16 cellular contexts compared by ENCODE assay signal in the genomic region with DNA sequence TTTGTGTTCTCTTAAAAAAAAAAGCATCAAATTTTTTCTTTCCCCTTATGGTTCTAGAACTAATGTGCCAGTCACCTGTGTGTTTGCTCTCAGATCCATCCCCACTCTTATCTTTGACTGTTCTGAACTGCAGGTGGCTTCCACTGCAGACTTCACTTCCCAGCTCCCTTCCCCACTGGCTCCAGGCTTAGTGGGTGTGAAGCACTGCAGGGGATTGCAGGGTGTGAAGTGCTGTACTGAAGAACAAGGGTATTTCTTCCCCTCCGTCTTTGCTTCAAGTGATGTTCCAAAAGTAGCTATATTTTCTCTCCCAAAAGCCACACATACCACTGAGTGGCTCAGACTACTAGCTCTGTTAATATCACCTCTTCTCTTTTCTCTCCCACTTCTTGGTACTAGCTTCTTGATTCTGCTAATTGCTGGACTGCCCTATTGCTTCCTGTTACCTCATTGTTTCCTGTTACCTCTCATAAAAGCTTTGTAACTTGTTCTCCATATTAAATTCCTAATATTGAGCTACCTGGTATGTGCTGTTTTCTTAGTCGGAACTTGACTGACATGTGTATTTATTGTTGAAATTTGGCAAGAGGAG.
"Had no signal": no experiment of that assay in that cellular context is flagged by ENCODE, and none has a peak within 500 bp of the region (broad histone marks: within the 10 kb centered on the region; RNA-seq: fewer than 3 reads in every experiment).

No MANE protein-coding gene starts in this region.

- DNase-seq: activated CD4-positive, alpha-beta T cell treated with anti-CD3 and anti-CD28 coated beads, Interleukin-2, amount 50 U/mL, for 1 hour; activated naive CD4-positive, alpha-beta T cell treated with anti-CD3 and anti-CD28 coated beads, Interleukin-2, amount 50 U/mL, for 16 hours; activated T-cell treated with anti-CD3 and anti-CD28 coated beads for 4 hours; left cardiac atrium; natural killer cell; posterior cingulate gyrus; spleen; stimulated activated CD4-positive, alpha-beta T cell treated with anti-CD3 and anti-CD28 coated beads, Interleukin-1b, Interleukin-23, amount 100 ng/mL, for 48 hours; stimulated activated naive CD4-positive, alpha-beta T cell had no signal

- H3K27me3 Mint-ChIP-seq: activated T-helper 17 cell treated with anti-CD3 and anti-CD28 coated beads, Interleukin-2, amount 50 U/mL, for 72 hours; brain; type B pancreatic cell had no signal

- H3K27ac ChIP-seq: foreskin keratinocyte, suprapubic skin had no signal

- H3K36me3 Mint-ChIP-seq: brain, natural killer cell, type B pancreatic cell had no signal

- H3K9me3 ChIP-seq: right atrium auricular region, suprapubic skin had no signal

- H3K27ac Mint-ChIP-seq: activated T-helper 17 cell treated with anti-CD3 and anti-CD28 coated beads, Interleukin-2, amount 50 U/mL, for 72 hours; brain; natural killer cell; type B pancreatic cell had no signal

- ATAC-seq: activated T-helper 17 cell treated with anti-CD3 and anti-CD28 coated beads, Interleukin-2, amount 50 U/mL, for 72 hours; natural killer cell had no signal

- H3K4me3 ChIP-seq: lung, right atrium auricular region, spleen, suprapubic skin had no signal

- H3K4me3 Mint-ChIP-seq: activated T-helper 17 cell treated with anti-CD3 and anti-CD28 coated beads, Interleukin-2, amount 50 U/mL, for 72 hours; brain; natural killer cell; type B pancreatic cell had no signal

- H3K4me1 Mint-ChIP-seq: activated T-helper 17 cell treated with anti-CD3 and anti-CD28 coated beads, Interleukin-2, amount 50 U/mL, for 72 hours; natural killer cell had no signal

- H3K36me3 ChIP-seq: right atrium auricular region, spleen, suprapubic skin had no signal

- H3K27me3 ChIP-seq: foreskin keratinocyte, right atrium auricular region, spleen, suprapubic skin had no signal
